3 cellular contexts compared by ENCODE assay signal in the genomic region with DNA sequence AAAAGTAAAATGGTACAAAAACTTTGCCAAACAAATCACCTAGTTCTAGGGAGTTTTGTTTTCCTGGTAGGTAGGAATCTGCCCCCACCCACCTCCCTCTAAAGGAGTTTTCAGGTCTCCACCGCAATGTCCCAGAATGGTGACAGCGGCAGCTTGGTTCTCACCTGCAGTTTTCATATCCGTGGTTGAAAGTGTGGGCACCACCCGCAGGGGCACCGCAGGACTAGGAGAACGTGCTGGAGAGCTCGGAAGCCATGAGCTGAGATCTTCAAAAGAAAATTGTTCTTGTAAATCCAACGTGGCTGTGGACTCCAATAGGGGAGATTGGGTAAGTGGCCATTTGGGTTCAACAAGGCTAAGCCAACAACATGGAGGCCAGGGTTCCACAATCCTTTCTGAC.
"Had no signal": no experiment of that assay in that cellular context is flagged by ENCODE, and none has a peak within 500 bp of the region (broad histone marks: within the 10 kb centered on the region; RNA-seq: fewer than 3 reads in every experiment).

No MANE protein-coding gene starts in this region.

- H3K4me3 ChIP-seq: GM12878 had no signal

- DNase-seq: GDM1, GF-D8 had no signal

- ATAC-seq: GM12878 had no signal
